Comparison of ENCODE assay signal across 8 cellular contexts in genomic region chr16:67645397-67646121, GRCh38. TPM values are rescaled to one million over a fixed set of nuclear protein-coding genes. Genes with fewer than 3 reads are reported as not detected.
DNase-seq lines count a peak whose midpoint lies in the region; ATAC-seq and TF ChIP-seq lines count a peak whose summit lies in the region.

No MANE protein-coding gene starts in this region.

- no peak overlapping the region for H2BK20ac ChIP-seq in H9 (ENCODE audit: low read depth, low read length, poor library complexity, severe bottlenecking)

- peak; percentile 26 to 37 for ATAC-seq in naive thymus-derived CD8-positive, alpha-beta T cell

- H3F3A ChIP-seq in DOHH2 (ENCODE audit: control insufficient read depth, insufficient read depth), result peaks cover 4% of the 10 kb centered on the region

- H3K18ac ChIP-seq in H9 (ENCODE audit: insufficient read length, low read depth, low read length), result no peak overlapping the region

- peaks cover 3 to 13% (median 9%) of the 10 kb centered on the region in 3 experiments; a peak in 4 of 7 replicates for H3K36me3 Mint-ChIP-seq in H9 (ENCODE audit: insufficient read depth in 1 of 3, low read depth in 3 of 3)
- peaks cover 34% of the 10 kb centered on the region for H3K36me3 Mint-ChIP-seq in activated CD4-positive, alpha-beta memory T cell treated with anti-CD3 and anti-CD28 coated beads, Interleukin-2, amount 10 ng/mL, durations not matched to agents 7 days and 5 days (ENCODE audit: low read depth)
- peaks cover 0 to 25% (median 1%) of the 10 kb centered on the region in 3 donors for H3K36me3 Mint-ChIP-seq in naive thymus-derived CD8-positive, alpha-beta T cell

- no peak overlapping the region for H4K5ac ChIP-seq in H9 (ENCODE audit: insufficient read length, low read depth, low read length)

- H3K27me3 Mint-ChIP-seq in H9 (ENCODE audit: low read depth), result peaks cover 8% of the 10 kb centered on the region
- no peaks in the 10 kb centered on the region for H3K27me3 Mint-ChIP-seq in activated CD4-positive, alpha-beta memory T cell treated with anti-CD3 and anti-CD28 coated beads, Interleukin-2, amount 10 ng/mL, durations not matched to agents 7 days and 5 days
- H3K27me3 Mint-ChIP-seq in naive thymus-derived CD8-positive, alpha-beta T cell, result no peaks in the 10 kb centered on the region

- no peak overlapping the region for H3K4ac ChIP-seq in H9 (ENCODE audit: low read depth, low read length)

- no peak overlapping the region for H3K23ac ChIP-seq in H9 (ENCODE audit: insufficient read length, low read depth, low read length)

- H4K8ac ChIP-seq in H9 (replicated peaks; ENCODE audit: insufficient read length, low read depth, low read length), result no peak overlapping the region

- H3K27ac ChIP-seq in DOHH2 (ENCODE audit: low read depth, low read length), result peak overlapping the region; percentile 79
- H3K27ac ChIP-seq in H9 (ENCODE audit: insufficient read length, low read depth, low read length), result no peak overlapping the region
- no peak overlapping the region for H3K27ac ChIP-seq in tibial artery

- H4K20me1 ChIP-seq in DOHH2 (ENCODE audit: control insufficient read depth, insufficient read depth, low read depth, low read length) (no peaks in the 10 kb centered on the region), H9 (ENCODE audit: control insufficient read depth, insufficient read depth, insufficient read length) (no peaks in the 10 kb centered on the region)

- no peak overlapping the region for H4K91ac ChIP-seq in H9 (ENCODE audit: insufficient read length, low read depth, low read length)

- no peak overlapping the region for H2BK5ac ChIP-seq in H9 (ENCODE audit: insufficient read length, low read length)

- H3K56ac ChIP-seq in H9 (ENCODE audit: insufficient read length, low read depth, low read length), result no peak overlapping the region

- no peak overlapping the region for H2BK15ac ChIP-seq in H9 (ENCODE audit: low read depth, low read length)

- H3K4me1 ChIP-seq in DOHH2 (ENCODE audit: control insufficient read depth, low read length) (peaks cover 25% of the 10 kb centered on the region), H9 (ENCODE audit: insufficient read depth, low read length) (no peaks in the 10 kb centered on the region), tibial artery (peaks cover 3 to 39% (median 24%) of the 10 kb centered on the region in 4 donors)

- H2AK5ac ChIP-seq in H9 (ENCODE audit: insufficient read length, low read length), result no peak overlapping the region

- intact Hi-C loops in tibial artery (cut with DNase I; ENCODE audit: low total_unique reads), result no loop called here

- DNase-seq in H9, result no peak
- DNase-seq in activated CD4-positive, alpha-beta memory T cell treated with anti-CD3 and anti-CD28 coated beads, Interleukin-2, amount 10 ng/mL, durations not matched to agents 7 days and 5 days, result peak; percentile 47
- DNase-seq in naive thymus-derived CD8-positive, alpha-beta T cell, result peak in 2 of 10 donors; percentile 16 to 32
- DNase-seq in midbrain (lab: John Stamatoyannopoulos, UW), result no peak
- no peak for DNase-seq in tibial artery
- no peak for DNase-seq in OCI-M2 (lab: John Stamatoyannopoulos, UW; ENCODE audit: unreplicated experiment)
- DNase-seq in DMS 273 treated with DMSO at 0.1 percent for 48 hours (lab: John Stamatoyannopoulos, UW), result no peak

- no peak overlapping the region for H3T11ph ChIP-seq in H9 (ENCODE audit: low read length)

- H3K36me3 ChIP-seq in DOHH2 (ENCODE audit: control insufficient read depth, low read length) (peaks cover 45% of the 10 kb centered on the region), tibial artery (no peaks in the 10 kb centered on the region)

- H3K4me3 ChIP-seq in DOHH2 (ENCODE audit: low read length) (peak overlapping the region; percentile 91), tibial artery (peak overlapping the region in 1 of 2 donors; percentile 29)

- H3K4me3 Mint-ChIP-seq in H9, result peak overlapping the region; percentile 66 to 73
- H3K4me3 Mint-ChIP-seq in activated CD4-positive, alpha-beta memory T cell treated with anti-CD3 and anti-CD28 coated beads, Interleukin-2, amount 10 ng/mL, durations not matched to agents 7 days and 5 days, result peak overlapping the region; percentile 92
- peak overlapping the region; percentile 80 to 91 (median 85) for H3K4me3 Mint-ChIP-seq in naive thymus-derived CD8-positive, alpha-beta T cell

- H3K9me3 Mint-ChIP-seq in H9, result no peaks in the 10 kb centered on the region
- no peaks in the 10 kb centered on the region for H3K9me3 Mint-ChIP-seq in activated CD4-positive, alpha-beta memory T cell treated with anti-CD3 and anti-CD28 coated beads, Interleukin-2, amount 10 ng/mL, durations not matched to agents 7 days and 5 days
- no peaks in the 10 kb centered on the region for H3K9me3 Mint-ChIP-seq in naive thymus-derived CD8-positive, alpha-beta T cell

- H3K79me2 ChIP-seq in DOHH2 (ENCODE audit: control insufficient read depth, low read length) (peaks cover 24% of the 10 kb centered on the region), H9 (ENCODE audit: insufficient read depth, low read length) (no peaks in the 10 kb centered on the region)

- no peaks in the 10 kb centered on the region for H3K9me2 ChIP-seq in DOHH2 (replicated peaks; ENCODE audit: control insufficient read depth, low read length)

- TF ChIP-seq CTCF in DOHH2 (IDR thresholded peaks at IDR 0.05; ENCODE audit: low read depth, low read length, poor library complexity, severe bottlenecking) (no peak), H9 (conservative IDR thresholded peaks at IDR 0.05) (no peak), tibial artery (IDR thresholded peaks at IDR 0.05) (no peak)

- POLR2A ChIA-PET in activated CD4-positive, alpha-beta memory T cell treated with anti-CD3 and anti-CD28 coated beads, Interleukin-2, amount 10 ng/mL, durations not matched to agents 7 days and 5 days (lab: Charles Lee), result interaction anchor here (0.6 to 7.8 kb wide), 19 partner anchors 13 to 290 kb away, joined by 3 to 109 read pairs (median 4); partner anchors contain the start of genes ACD, ATP6V0D1, CTCF and EDC4
- POLR2A ChIA-PET in naive thymus-derived CD8-positive, alpha-beta T cell (lab: Charles Lee), result interaction anchor here (0.7 to 7.2 kb wide), 20 partner anchors 13 to 355 kb away, joined by 3 to 125 read pairs (median 6); partner anchors contain the start of genes ACD, C16orf86, CTCF and ENKD1

- peak overlapping the region; percentile 66 for H3K14ac ChIP-seq in H9 (ENCODE audit: insufficient read depth, low read length)

- peaks cover 3 to 9% of the 10 kb centered on the region in 2 experiments; a peak in 3 of 4 replicates for H3K4me1 Mint-ChIP-seq in H9
- peaks cover 29% of the 10 kb centered on the region for H3K4me1 Mint-ChIP-seq in activated CD4-positive, alpha-beta memory T cell treated with anti-CD3 and anti-CD28 coated beads, Interleukin-2, amount 10 ng/mL, durations not matched to agents 7 days and 5 days
- peaks cover 8 to 31% (median 20%) of the 10 kb centered on the region in 4 donors for H3K4me1 Mint-ChIP-seq in naive thymus-derived CD8-positive, alpha-beta T cell

- no peak overlapping the region for H2AFZ ChIP-seq in H9 (ENCODE audit: low read length)

- peak overlapping the region; percentile 91 for H3K4me2 ChIP-seq in DOHH2 (ENCODE audit: low read length)
- H3K4me2 ChIP-seq in H9 (ENCODE audit: insufficient read depth, insufficient read length, low read length), result peak overlapping the region; percentile 30

- H3K27ac Mint-ChIP-seq in H9, result no peak overlapping the region
- H3K27ac Mint-ChIP-seq in activated CD4-positive, alpha-beta memory T cell treated with anti-CD3 and anti-CD28 coated beads, Interleukin-2, amount 10 ng/mL, durations not matched to agents 7 days and 5 days, result peak overlapping the region; percentile 95
- H3K27ac Mint-ChIP-seq in naive thymus-derived CD8-positive, alpha-beta T cell, result peak overlapping the region; percentile 68 to 96 (median 91)

- no CpG with 5 or more reads among the region's 15 CpGs for WGBS in H9 (ENCODE audit: extremely low coverage, insufficient read length, low lambda C conversion rate)

- peaks cover 8% of the 10 kb centered on the region for H3K23me2 ChIP-seq in H9 (ENCODE audit: insufficient read length, low read depth, low read length, poor library complexity, severe bottlenecking)

- CTCF ChIA-PET in activated CD4-positive, alpha-beta memory T cell treated with anti-CD3 and anti-CD28 coated beads, Interleukin-2, amount 10 ng/mL, durations not matched to agents 7 days and 5 days (lab: Charles Lee), result interaction anchor here (0.5 to 8.8 kb wide), 37 partner anchors 10 to 199 kb away, joined by 3 to 140 read pairs (median 6); partner anchors contain the start of genes ACD, ATP6V0D1, C16orf86 and CTCF

- H3K27me3 ChIP-seq in DOHH2 (ENCODE audit: control insufficient read depth, low read length), result no peaks in the 10 kb centered on the region
- no peaks in the 10 kb centered on the region for H3K27me3 ChIP-seq in H9 (ENCODE audit: insufficient read depth, low read length)
- H3K27me3 ChIP-seq in tibial artery, result peaks cover 7 to 62% of the 10 kb centered on the region in 2 donors

- H3K9me3 ChIP-seq in DOHH2 (ENCODE audit: control insufficient read depth, insufficient read depth, low read length) (no peaks in the 10 kb centered on the region), H9 (ENCODE audit: control insufficient read depth, low read depth, low read length) (no peaks in the 10 kb centered on the region), tibial artery (no peaks in the 10 kb centered on the region)

- no peaks in the 10 kb centered on the region for H3K79me1 ChIP-seq in H9 (ENCODE audit: insufficient read depth, low read depth, low read length, poor library complexity, severe bottlenecking)

- no peak overlapping the region for H2BK12ac ChIP-seq in H9 (ENCODE audit: insufficient read length, low read depth, low read length)

- H2BK120ac ChIP-seq in H9 (ENCODE audit: low read depth, low read length, poor library complexity, severe bottlenecking), result no peak overlapping the region

- H3K9ac ChIP-seq in H9 (ENCODE audit: extremely low read depth, insufficient read length, low read length), result peak overlapping the region; percentile 50

RNA-seq across cellular contexts. Expression of gene CARMIL2, which starts 0.6 kb away (rescaled TPM):
- total RNA-seq in H9 (2021), result 57.7 and 58.5 TPM in 2 replicates
- total RNA-seq in activated CD4-positive, alpha-beta memory T cell treated with anti-CD3 and anti-CD28 coated beads, Interleukin-2, amount 10 ng/mL, durations not matched to agents 7 days and 5 days, result 100 to 1,000 TPM; 132 to 142 TPM
- total RNA-seq in naive thymus-derived CD8-positive, alpha-beta T cell, result 100 to 1,000 TPM; 184 to 189 TPM
- 10 to 100 TPM; 12.8 to 28.7 (median 13.3) TPM for polyA plus RNA-seq in naive thymus-derived CD8-positive, alpha-beta T cell

RNA-seq across cellular contexts. Expression of gene ACD, which starts 14.5 kb away (rescaled TPM):
- 34.1 and 38.2 TPM in 2 replicates for total RNA-seq in H9 (2021)
- total RNA-seq in activated CD4-positive, alpha-beta memory T cell treated with anti-CD3 and anti-CD28 coated beads, Interleukin-2, amount 10 ng/mL, durations not matched to agents 7 days and 5 days, result 10 to 100 TPM; 43.5 to 44.1 TPM
- 10 to 100 TPM; 41.8 to 46.6 TPM for total RNA-seq in naive thymus-derived CD8-positive, alpha-beta T cell
- 10 to 100 TPM; 24.6 to 38.1 (median 28.2) TPM for polyA plus RNA-seq in naive thymus-derived CD8-positive, alpha-beta T cell

RNA-seq across cellular contexts. Expression of gene PARD6A, which starts 15.2 kb away (rescaled TPM):
- total RNA-seq in H9 (2021), result 10.8 and 11.2 TPM in 2 replicates
- total RNA-seq in activated CD4-positive, alpha-beta memory T cell treated with anti-CD3 and anti-CD28 coated beads, Interleukin-2, amount 10 ng/mL, durations not matched to agents 7 days and 5 days, result 10 to 100 TPM; 12.2 to 14.0 TPM
- total RNA-seq in naive thymus-derived CD8-positive, alpha-beta T cell, result 1 to 10 TPM; 4.3 to 6.0 TPM
- polyA plus RNA-seq in naive thymus-derived CD8-positive, alpha-beta T cell, result 10 to 100 TPM; 10.6 to 13.3 (median 11.2) TPM

RNA-seq across cellular contexts. Expression of gene ENKD1, which starts 21.0 kb away (rescaled TPM):
- 7.9 and 9.5 TPM in 2 replicates for total RNA-seq in H9 (2021)
- 1 to 10 TPM; 7.4 to 8.1 TPM for total RNA-seq in activated CD4-positive, alpha-beta memory T cell treated with anti-CD3 and anti-CD28 coated beads, Interleukin-2, amount 10 ng/mL, durations not matched to agents 7 days and 5 days
- total RNA-seq in naive thymus-derived CD8-positive, alpha-beta T cell, result 1 to 10 TPM; 7.5 to 8.4 TPM
- 1 to 10 TPM; 1.5 to 2.8 (median 1.6) TPM for polyA plus RNA-seq in naive thymus-derived CD8-positive, alpha-beta T cell

RNA-seq across cellular contexts. Expression of gene C16orf86, which starts 21.1 kb away (rescaled TPM):
- total RNA-seq in H9 (2021), result 0.75 and 1.5 TPM in 2 replicates
- 1 to 10 TPM; 2.9 to 4.3 TPM for total RNA-seq in activated CD4-positive, alpha-beta memory T cell treated with anti-CD3 and anti-CD28 coated beads, Interleukin-2, amount 10 ng/mL, durations not matched to agents 7 days and 5 days
- 1 to 10 TPM; 4.7 to 6.1 TPM for total RNA-seq in naive thymus-derived CD8-positive, alpha-beta T cell
- polyA plus RNA-seq in naive thymus-derived CD8-positive, alpha-beta T cell, result 1 to 10 TPM; 4.3 to 5.1 (median 4.3) TPM

Comparison
In these comparisons a context has a peak if more than half of its experiments do, and no peak if none do; other contexts are left out.
1. H3K27ac Mint-ChIP-seq: peak in activated CD4-positive, alpha-beta memory T cell treated with anti-CD3 and anti-CD28 coated beads, Interleukin-2, amount 10 ng/mL, durations not matched to agents 7 days and 5 days (single experiment) and naive thymus-derived CD8-positive, alpha-beta T cell (10 of 10); none in H9 (0 of 3).
2. Peak in every context shown above with its lines, with median percentiles within 50 percentile points of each other: H3K4me3 Mint-ChIP-seq.